8 cellular contexts compared by ENCODE assay signal in the genomic region with DNA sequence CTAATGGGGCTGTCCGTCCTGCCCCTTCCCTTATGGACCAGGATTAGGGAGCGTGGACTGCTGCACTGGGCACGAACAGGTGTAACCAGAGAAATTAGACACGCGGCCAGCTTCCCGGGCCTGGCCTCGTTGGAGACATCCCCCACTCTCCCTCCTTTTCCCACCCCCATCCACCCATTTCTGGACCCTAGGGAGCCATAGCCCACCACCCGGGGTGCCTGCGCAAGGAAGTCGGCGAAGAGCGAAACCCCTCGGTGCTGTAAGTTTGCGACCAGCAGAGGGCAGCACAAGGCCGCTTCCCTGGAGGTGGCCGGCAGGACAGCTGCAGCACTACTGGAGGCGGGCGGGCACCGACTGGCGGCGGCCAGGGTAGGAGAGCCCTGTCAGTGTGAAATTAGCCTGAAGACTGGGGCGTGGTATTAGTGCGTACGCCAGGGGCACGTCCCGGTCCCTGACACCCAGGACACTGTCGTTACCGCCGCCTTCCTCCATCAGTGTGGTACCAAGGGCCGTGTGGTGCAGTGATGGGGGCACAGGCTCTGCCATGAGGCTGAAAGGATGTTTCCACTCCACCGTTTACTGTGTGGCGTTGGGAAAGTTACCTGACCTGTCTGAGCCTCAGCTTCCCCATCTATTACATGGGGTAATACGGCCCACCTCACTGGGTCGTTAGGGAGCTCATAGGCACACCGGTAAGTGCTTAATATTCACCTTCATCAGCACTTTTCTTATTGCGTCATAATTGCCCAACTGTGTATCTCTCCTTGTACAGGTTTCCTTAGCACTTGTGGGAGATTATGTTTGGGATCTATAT. TPM values are rescaled to one million over a fixed set of nuclear protein-coding genes. Genes with fewer than 3 reads are reported as not detected.
DNase-seq lines count a peak whose midpoint lies in the region; ATAC-seq, FAIRE-seq and TF ChIP-seq lines count a peak whose summit lies in the region.

No MANE protein-coding gene starts in this region.

- TF ChIP-seq EP300 in A549 (IDR thresholded peaks at IDR 0.05) = no peak

- FAIRE-seq in A549 (lab: Jason Lieb, UNC) = peak; percentile 89

- CTCF ChIA-PET in A549 (lab: Yijun Ruan, JAX) = interaction anchor here (0.7 to 13.7 kb wide), 51 partner anchors 8 to 993 kb away, joined by 3 to 486 read pairs (median 6); partner anchors contain the start of genes ANKRD53, ATP6V1B1, FAM136A and FIGLA
- CTCF ChIA-PET in activated CD8-positive, alpha-beta T cell treated with anti-CD3 and anti-CD28 coated beads for 36 hours (lab: Charles Lee) = interaction anchor here (0.6 to 9.4 kb wide), 39 partner anchors 9 to 197 kb away, joined by 3 to 135 read pairs (median 4); partner anchors contain the start of gene FIGLA

- H3K27ac ChIP-seq in A549 (no peak overlapping the region), dorsolateral prefrontal cortex (no peak overlapping the region)

- ATAC-seq in A549 = peak; percentile 97 to 99
- ATAC-seq in GM18867 (IDR thresholded peaks at IDR 0.05; ENCODE audit: unreplicated experiment) = peak; percentile 86
- peak; percentile 96 for ATAC-seq in activated CD8-positive, alpha-beta T cell treated with anti-CD3 and anti-CD28 coated beads for 36 hours

- peaks cover 0 to 63% (median 44%) of the 10 kb centered on the region in 45 donors for H3K27me3 ChIP-seq in dorsolateral prefrontal cortex

- intact Hi-C loops in activated CD8-positive, alpha-beta T cell treated with anti-CD3 and anti-CD28 coated beads for 36 hours (cut with micrococcal nuclease) = loop anchor here (2.0 to 5.0 kb wide), 3 partner anchors 49 to 84 kb away; no protein-coding TSS in a partner anchor
- intact Hi-C loops in dorsolateral prefrontal cortex (cut with DNase I) = loop anchor here (2.0 to 5.0 kb wide), 3 partner anchors 49 to 77 kb away; no protein-coding TSS in a partner anchor

- H3K4me3 Mint-ChIP-seq in activated CD8-positive, alpha-beta T cell treated with anti-CD3 and anti-CD28 coated beads for 36 hours = no peak overlapping the region

- TF ChIP-seq POLR2A in A549 (IDR thresholded peaks at IDR 0.05; ENCODE audit: low read length) = no peak

- DNase-seq in A549 (ENCODE audit: low read depth in 1 of 2, low spot score in 1 of 2) = peak; percentile 84 to 88
- peak; percentile 31 for DNase-seq in HS-5 (ENCODE audit: low read depth)
- peak; percentile 4 for DNase-seq in NK-92 (lab: John Stamatoyannopoulos, UW; ENCODE audit: unreplicated experiment)
- DNase-seq in activated CD8-positive, alpha-beta T cell treated with anti-CD3 and anti-CD28 coated beads for 36 hours = peak; percentile 90
- DNase-seq in dorsolateral prefrontal cortex = peak; percentile 65 to 83 (median 72)
- DNase-seq in medulla oblongata (ENCODE audit: extremely low spot score) = peak; percentile 80
- peak; percentile 58 for DNase-seq in stimulated activated CD8-positive, alpha-beta memory T cell treated with anti-CD3 and anti-CD28 coated beads, Interleukin-12 subunit alpha, Interleukin-12 subunit beta, amount 100 ng/mL, for 4 hours (ENCODE audit: low read depth)

- H3K4me2 ChIP-seq in A549 = peak overlapping the region; percentile 92

- WGBS in A549 (ENCODE audit: missing lambda C conversion rate) = 11% methylated on average over 34 of the region's 36 CpGs

- no peak overlapping the region for H3K27ac Mint-ChIP-seq in activated CD8-positive, alpha-beta T cell treated with anti-CD3 and anti-CD28 coated beads for 36 hours

- peaks cover 5% of the 10 kb centered on the region; the same call in 2 of the 3 replicates for H3K4me1 ChIP-seq in A549

- H3K27me3 Mint-ChIP-seq in activated CD8-positive, alpha-beta T cell treated with anti-CD3 and anti-CD28 coated beads for 36 hours = peaks cover 31% of the 10 kb centered on the region

- H3K9me3 ChIP-seq in A549 = peaks cover 3% of the 10 kb centered on the region; the same call in 1 of the 3 replicates

- TF ChIP-seq CTCF in A549 (IDR thresholded peaks at IDR 0.05) (peak; percentile 98), dorsolateral prefrontal cortex (IDR thresholded peaks at IDR 0.05 in 54 of 56, conservative IDR thresholded peaks at IDR 0.05 in 2 of 56; ENCODE audit: low read depth in 1 of 56, partially characterized antibody in 56 of 56) (peak; percentile 58 to 98 (median 90))
- peak; percentile 93 for TF ChIP-seq CTCF in activated CD8-positive, alpha-beta T cell treated with anti-CD3 and anti-CD28 coated beads for 36 hours (IDR thresholded peaks at IDR 0.05)

- no peaks in the 10 kb centered on the region for H3K9me3 Mint-ChIP-seq in activated CD8-positive, alpha-beta T cell treated with anti-CD3 and anti-CD28 coated beads for 36 hours

- H3K36me3 Mint-ChIP-seq in activated CD8-positive, alpha-beta T cell treated with anti-CD3 and anti-CD28 coated beads for 36 hours (ENCODE audit: low read depth) = no peaks in the 10 kb centered on the region

- POLR2A ChIA-PET in A549 (lab: Yijun Ruan, JAX) = interaction anchor here (0.5 to 0.7 kb wide), 2 partner anchors 77 to 111 kb away, joined by 3 to 4 read pairs; no protein-coding TSS in a partner anchor
- POLR2A ChIA-PET in activated CD8-positive, alpha-beta T cell treated with anti-CD3 and anti-CD28 coated beads for 36 hours (lab: Charles Lee) = interaction anchor here (0.6 to 1.0 kb wide), 2 partner anchors 19 to 41 kb away, joined by 3 read pairs; no protein-coding TSS in a partner anchor

- peak; percentile 97 to 98 for TF ChIP-seq RAD21 in A549 (conservative IDR thresholded peaks at IDR 0.05 in 1 of 2, IDR thresholded peaks at IDR 0.05 in 1 of 2)

- H3K4me3 ChIP-seq in A549 (peak overlapping the region; percentile 32), dorsolateral prefrontal cortex (peak overlapping the region in 32 of 59 donors; percentile 9 to 57 (median 31))

- no peaks in the 10 kb centered on the region for H3K4me1 Mint-ChIP-seq in activated CD8-positive, alpha-beta T cell treated with anti-CD3 and anti-CD28 coated beads for 36 hours (ENCODE audit: low read depth)

TF ChIP-seq in A549, 52 proteins besides CTCF, POLR2A, EP300 and RAD21 (continues in another document):
- TF ChIP-seq MAFK (IDR thresholded peaks at IDR 0.05; ENCODE audit: partially characterized antibody) (peak; percentile 95), HEYL (CRISPR knock-in tag; IDR thresholded peaks at IDR 0.05) (no peak), SMC3 (IDR thresholded peaks at IDR 0.05) (peak; percentile 97), JUN (IDR thresholded peaks at IDR 0.05) (0 out of 5 replicates have a peak, but pooled peaks of 1 of the 2 experiments have one; percentile 32), BCL3 (IDR thresholded peaks at IDR 0.05) (no peak), RFX5 (IDR thresholded peaks at IDR 0.05) (no peak), HOXB5 (CRISPR knock-in tag; IDR thresholded peaks at IDR 0.05) (no peak), ZNF302 (CRISPR knock-in tag; IDR thresholded peaks at IDR 0.05) (no peak)
- TF ChIP-seq, protein P1, sequence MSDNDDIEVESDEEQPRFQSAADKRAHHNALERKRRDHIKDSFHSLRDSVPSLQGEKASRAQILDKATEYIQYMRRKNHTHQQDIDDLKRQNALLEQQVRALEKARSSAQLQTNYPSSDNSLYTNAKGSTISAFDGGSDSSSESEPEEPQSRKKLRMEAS (IDR thresholded peaks at IDR 0.05) = peak; percentile 33; the same call in 1 of the 2 replicates
- TF ChIP-seq, protein P2, sequence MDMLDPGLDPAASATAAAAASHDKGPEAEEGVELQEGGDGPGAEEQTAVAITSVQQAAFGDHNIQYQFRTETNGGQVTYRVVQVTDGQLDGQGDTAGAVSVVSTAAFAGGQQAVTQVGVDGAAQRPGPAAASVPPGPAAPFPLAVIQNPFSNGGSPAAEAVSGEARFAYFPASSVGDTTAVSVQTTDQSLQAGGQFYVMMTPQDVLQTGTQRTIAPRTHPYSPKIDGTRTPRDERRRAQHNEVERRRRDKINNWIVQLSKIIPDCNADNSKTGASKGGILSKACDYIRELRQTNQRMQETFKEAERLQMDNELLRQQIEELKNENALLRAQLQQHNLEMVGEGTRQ (IDR thresholded peaks at IDR 0.05) = no peak

RNA-seq across cellular contexts. Expression of gene VAX2, which starts 28.8 kb away (rescaled TPM):
- polyA plus RNA-seq in A549 (2011; rRNA removed) (1.6 and 1.8 TPM in 2 replicates), A549 (2017; fragmentation: RNase III; extraction: RNeasy Plus Mini Kit Qiagen cat#74134 plus additional on column Dnase treatment) (2.1 to 3.6 TPM (median 3.3 TPM) in 3 replicates)
- 2.8 and 4.6 TPM in 2 replicates for polyA plus RNA-seq in A549 (2012; cell fraction: cytosol; rRNA removed)
- 11.1 and 11.3 TPM in 2 replicates for polyA plus RNA-seq in A549 (2012; cell fraction: nucleus; rRNA removed)
- 0.78 and 0.87 TPM in 2 replicates for polyA minus RNA-seq in A549 (2011; rRNA and poly(A)+ RNA removed)
- total RNA-seq in activated CD8-positive, alpha-beta T cell treated with anti-CD3 and anti-CD28 coated beads for 36 hours = not detected
- 1 to 10 TPM in 28 of 120 experiments, under 1 TPM in 65, not detected in 27; 0.32 to 3.4 (median 0.69) TPM for total RNA-seq in dorsolateral prefrontal cortex

RNA-seq across cellular contexts. Expression of gene CD207, which starts 36.0 kb away (rescaled TPM):
- polyA plus RNA-seq in A549 (2011; rRNA removed) = 0.05 TPM in 1 of 2 replicates, not detected in the other
- 0.03 TPM in 1 of 2 replicates, not detected in the other for polyA plus RNA-seq in A549 (2012; cell fraction: cytosol; rRNA removed)
- polyA plus RNA-seq in A549 (2012; cell fraction: nucleus; rRNA removed) = not detected in 2 replicates
- 0.04 TPM in 1 of 3 replicates, not detected in the others for polyA plus RNA-seq in A549 (2017; fragmentation: RNase III; extraction: RNeasy Plus Mini Kit Qiagen cat#74134 plus additional on column Dnase treatment)
- not detected in 2 replicates for polyA minus RNA-seq in A549 (2011; rRNA and poly(A)+ RNA removed)
- total RNA-seq in activated CD8-positive, alpha-beta T cell treated with anti-CD3 and anti-CD28 coated beads for 36 hours = not detected
- 1 to 10 TPM in 2 of 120 experiments, under 1 TPM in 22, not detected in 96; 0.25 to 1.4 (median 0.40) TPM for total RNA-seq in dorsolateral prefrontal cortex

RNA-seq across cellular contexts. Expression of gene CLEC4F, which starts 51.2 kb away (rescaled TPM):
- polyA plus RNA-seq in A549 (2011; rRNA removed) = not detected in 2 replicates
- polyA plus RNA-seq in A549 (2012; cell fraction: cytosol; rRNA removed) = not detected in 2 replicates
- 0.02 and 0.04 TPM in 2 replicates for polyA plus RNA-seq in A549 (2012; cell fraction: nucleus; rRNA removed)
- polyA plus RNA-seq in A549 (2017; fragmentation: RNase III; extraction: RNeasy Plus Mini Kit Qiagen cat#74134 plus additional on column Dnase treatment) = not detected in 3 replicates
- not detected in 2 replicates for polyA minus RNA-seq in A549 (2011; rRNA and poly(A)+ RNA removed)
- total RNA-seq in activated CD8-positive, alpha-beta T cell treated with anti-CD3 and anti-CD28 coated beads for 36 hours = not detected
- total RNA-seq in dorsolateral prefrontal cortex = 1 to 10 TPM in 2 of 120 experiments, under 1 TPM in 42, not detected in 76; 0.16 to 2.6 (median 0.35) TPM

Comparison
In these comparisons a context has a peak if more than half of its experiments do, and no peak if none do; other contexts are left out.
1. DNase-seq: peak in every context shown above with its lines; median percentile 90 in activated CD8-positive, alpha-beta T cell treated with anti-CD3 and anti-CD28 coated beads for 36 hours; 86 in A549; 80 in medulla oblongata; 72 in dorsolateral prefrontal cortex; 58 in stimulated activated CD8-positive, alpha-beta memory T cell treated with anti-CD3 and anti-CD28 coated beads, Interleukin-12 subunit alpha, Interleukin-12 subunit beta, amount 100 ng/mL, for 4 hours; 31 in HS-5; 4 in NK-92.